17 cellular contexts compared by ENCODE assay signal in genomic region chr1:18999287-18999852, GRCh38. TPM values are rescaled to one million over a fixed set of nuclear protein-coding genes. Genes with fewer than 3 reads are reported as not detected.
DNase-seq lines count a peak whose midpoint lies in the region; ATAC-seq and TF ChIP-seq lines count a peak whose summit lies in the region.
"Had no signal": no experiment of that assay in that cellular context is flagged by ENCODE, and none has a peak within 500 bp of the region (broad histone marks: within the 10 kb centered on the region; RNA-seq: fewer than 3 reads in every experiment).

No MANE protein-coding gene starts in this region.

- peaks cover 3% of the 10 kb centered on the region for H3K4me1 ChIP-seq in fibroblast of lung (ENCODE audit: control insufficient read depth, extremely low read depth, insufficient read depth, low read length)
- H3K4me1 ChIP-seq: Peyer's patch had no signal

- no peak for TF ChIP-seq POLR2A in erythroblast (IDR thresholded peaks at IDR 0.05; ENCODE audit: low read length)

- H3K27me3 ChIP-seq in fibroblast of lung (ENCODE audit: control insufficient read depth, insufficient read depth, low read length): peaks cover 5% of the 10 kb centered on the region
- H3K27me3 ChIP-seq: Peyer's patch had no signal

- TF ChIP-seq CTCF in AG10803 (conservative IDR thresholded peaks at IDR 0.05; ENCODE audit: low read length) (no peak), VCaP (conservative IDR thresholded peaks at IDR 0.05) (no peak), fibroblast of lung (conservative IDR thresholded peaks at IDR 0.05 in 1 of 2, IDR thresholded peaks at IDR 0.05 in 1 of 2; ENCODE audit: low read depth in 1 of 2, low read length in 2 of 2) (no peak)

- H3K36me3 ChIP-seq in fibroblast of lung (ENCODE audit: control insufficient read depth, insufficient read depth, low read length): no peaks in the 10 kb centered on the region
- H3K36me3 ChIP-seq: Peyer's patch had no signal

- H3K4me3 ChIP-seq in AG10803 (ENCODE audit: low read length) (no peak overlapping the region), fibroblast of lung (replicated peaks in 1 of 4; ENCODE audit: control extremely low read depth in 1 of 4, insufficient read depth in 1 of 4, low read depth in 3 of 4, low read length in 4 of 4) (no peak overlapping the region)
- H3K4me3 ChIP-seq: GM23338, Peyer's patch had no signal

- ATAC-seq in GM18519 (IDR thresholded peaks at IDR 0.05; ENCODE audit: low FRiP score, unreplicated experiment): no peak
- ATAC-seq: effector memory CD8-positive, alpha-beta T cell; GM23338; natural killer cell treated with Interleukin-12 subunit alpha and Interleukin-12 subunit beta and Interleukin-15 and Interleukin-18, amount 100 ng/mL, for 72 hours had no signal

- no peaks in the 10 kb centered on the region for H3K79me2 ChIP-seq in fibroblast of lung (ENCODE audit: control insufficient read depth, insufficient read depth, low read length)

- H3K4me2 ChIP-seq in fibroblast of lung (ENCODE audit: extremely low read depth, insufficient read depth, low read length): no peak overlapping the region
- H3K4me2 ChIP-seq: GM23338 had no signal

- no peak overlapping the region for H2AFZ ChIP-seq in fibroblast of lung (ENCODE audit: low read length)
- H2AFZ ChIP-seq: GM23338 had no signal

- H3K27ac ChIP-seq in VCaP (peak overlapping the region; percentile 22), fibroblast of lung (ENCODE audit: insufficient read depth, low read length) (no peak overlapping the region)
- H3K27ac ChIP-seq: Peyer's patch had no signal

- no peaks in the 10 kb centered on the region for H4K20me1 ChIP-seq in fibroblast of lung (ENCODE audit: control insufficient read depth, extremely low read depth, insufficient read depth, low read length)

- no peaks in the 10 kb centered on the region for H3K9me3 ChIP-seq in fibroblast of lung (ENCODE audit: control insufficient read depth, insufficient read depth, low read depth, low read length)

- DNase-seq in AG10803 (ENCODE audit: low read depth) (peak; percentile 62), fibroblast of lung (ENCODE audit: low read depth in 2 of 2) (peak; percentile 52 to 59), renal cortical epithelial cell (ENCODE audit: low read depth) (peak; percentile 36), erythroblast (lab: John Stamatoyannopoulos, UW) (no peak), RKO (ENCODE audit: low spot score) (no peak), RPMI8226 (no peak)
- DNase-seq: activated CD4-positive, alpha-beta T cell treated with anti-CD3 and anti-CD28 coated beads, Interleukin-2, amount 50 U/mL, for 4 hours; AML-193; effector memory CD8-positive, alpha-beta T cell; KBM-7; NCI-H146; NCI-H524 treated with DMSO at 0.1 percent for 48 hours; Peyer's patch had no signal

- H3K9ac ChIP-seq in fibroblast of lung (ENCODE audit: insufficient read depth, low read length): no peak overlapping the region

RNA-seq across cellular contexts. Expression of gene IFFO2, which starts 42.9 kb away (rescaled TPM):
- total RNA-seq in fibroblast of lung (5.6 and 5.8 TPM in 2 replicates), renal cortical epithelial cell (34.0 and 42.0 TPM in 2 replicates)
- polyA plus RNA-seq in fibroblast of lung: 7.3 and 10.4 TPM in 2 replicates
- 7.1 and 8.5 TPM in 2 replicates for polyA plus RNA-seq in fibroblast of lung (2012)
- polyA minus RNA-seq in fibroblast of lung (ENCODE audit: low replicate concordance): 18.6 and 27.1 TPM in 2 replicates

Comparison
In these comparisons a context has a peak if more than half of its experiments do, and no peak if none do; other contexts are left out.
1. DNase-seq: peak in AG10803 (single experiment), fibroblast of lung (2 of 2) and renal cortical epithelial cell (single experiment); none in erythroblast (0 of 2), RKO (single experiment) and RPMI8226 (single experiment).